1 cellular context compared by ENCODE assay signal in genomic region chr19:45881909-45882528, GRCh38.
A peak's percentile ranks its signal among the peaks of the same experiment; 100 is the strongest.
TF ChIP-seq lines count a peak whose summit lies in the region.

No MANE protein-coding gene starts in this region.

TF ChIP-seq in HepG2, 621 proteins besides CTCF, POLR2A, EP300 and RAD21 (continued from another document and continues in another):
- TF ChIP-seq, protein P1, sequence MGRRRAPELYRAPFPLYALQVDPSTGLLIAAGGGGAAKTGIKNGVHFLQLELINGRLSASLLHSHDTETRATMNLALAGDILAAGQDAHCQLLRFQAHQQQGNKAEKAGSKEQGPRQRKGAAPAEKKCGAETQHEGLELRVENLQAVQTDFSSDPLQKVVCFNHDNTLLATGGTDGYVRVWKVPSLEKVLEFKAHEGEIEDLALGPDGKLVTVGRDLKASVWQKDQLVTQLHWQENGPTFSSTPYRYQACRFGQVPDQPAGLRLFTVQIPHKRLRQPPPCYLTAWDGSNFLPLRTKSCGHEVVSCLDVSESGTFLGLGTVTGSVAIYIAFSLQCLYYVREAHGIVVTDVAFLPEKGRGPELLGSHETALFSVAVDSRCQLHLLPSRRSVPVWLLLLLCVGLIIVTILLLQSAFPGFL (CRISPR knock-in tag; IDR thresholded peaks at IDR 0.05): no peak
- TF ChIP-seq ZBTB20 (CRISPR knock-in tag; IDR thresholded peaks at IDR 0.05; ENCODE audit: borderline replicate concordance, low read depth) (no peak), ISX (CRISPR knock-in tag; conservative IDR thresholded peaks at IDR 0.05) (no peak; the same call in 1 of the 2 replicates), ZNF124 (CRISPR knock-in tag; IDR thresholded peaks at IDR 0.05) (no peak), MIXL1 (CRISPR knock-in tag; IDR thresholded peaks at IDR 0.05) (peak; percentile 72), ATF3 (CRISPR knock-in tag; IDR thresholded peaks at IDR 0.05) (no peak), FOXK1 (CRISPR knock-in tag; IDR thresholded peaks at IDR 0.05; ENCODE audit: borderline replicate concordance, low read depth) (peak; percentile 53; the same call in 1 of the 2 replicates), TP53 (CRISPR knock-in tag; conservative IDR thresholded peaks at IDR 0.05) (no peak), MAZ (IDR thresholded peaks at IDR 0.05; ENCODE audit: borderline replicate concordance, low read depth, low read length) (peak; percentile 93), MAZ (CRISPR knock-in tag; IDR thresholded peaks at IDR 0.05; ENCODE audit: low read depth) (peak; percentile 82; the same call in 1 of the 2 replicates), ZNF607 (CRISPR knock-in tag; IDR thresholded peaks at IDR 0.05; ENCODE audit: borderline replicate concordance) (no peak), ZNF10 (CRISPR knock-in tag; IDR thresholded peaks at IDR 0.05; ENCODE audit: borderline replicate concordance, low read depth) (no peak), ZFP82 (CRISPR knock-in tag; IDR thresholded peaks at IDR 0.05; ENCODE audit: borderline replicate concordance) (no peak), GRHL1 (CRISPR knock-in tag; conservative IDR thresholded peaks at IDR 0.05) (no peak), DNMT3B (CRISPR knock-in tag; conservative IDR thresholded peaks at IDR 0.05) (no peak), FOXO1 (CRISPR knock-in tag; IDR thresholded peaks at IDR 0.05) (no peak; the same call in 1 of the 2 replicates), RBFOX2 (IDR thresholded peaks at IDR 0.05; ENCODE audit: low read depth, low read length) (no peak), ZNF367 (CRISPR knock-in tag; IDR thresholded peaks at IDR 0.05; ENCODE audit: borderline replicate concordance) (no peak), ZNF580 (CRISPR knock-in tag; IDR thresholded peaks at IDR 0.05; ENCODE audit: borderline replicate concordance, low read depth) (no peak), ZBTB34 (CRISPR knock-in tag; IDR thresholded peaks at IDR 0.05) (peak; percentile 76; the same call in 1 of the 2 replicates), FOXC1 (CRISPR knock-in tag; IDR thresholded peaks at IDR 0.05; ENCODE audit: borderline replicate concordance) (no peak; the same call in none of the 2 replicates), SP140L (CRISPR knock-in tag; IDR thresholded peaks at IDR 0.05; ENCODE audit: borderline replicate concordance) (no peak), TEAD2 (CRISPR knock-in tag; IDR thresholded peaks at IDR 0.05) (no peak), ZSCAN29 (CRISPR knock-in tag; conservative IDR thresholded peaks at IDR 0.05) (no peak), ZBED4 (CRISPR knock-in tag; IDR thresholded peaks at IDR 0.05; ENCODE audit: borderline replicate concordance) (peak; percentile 40; the same call in 1 of the 2 replicates), ZBTB7B (CRISPR knock-in tag; IDR thresholded peaks at IDR 0.05) (peak; percentile 90), EZH2 (conservative IDR thresholded peaks at IDR 0.05; ENCODE audit: low read depth, low read length) (no peak), ZNF382 (CRISPR knock-in tag; IDR thresholded peaks at IDR 0.05; ENCODE audit: borderline replicate concordance) (no peak), CENPX (CRISPR knock-in tag; IDR thresholded peaks at IDR 0.05) (no peak), SNRNP70 (IDR thresholded peaks at IDR 0.05; ENCODE audit: low read depth, low read length) (no peak), ZNF639 (CRISPR knock-in tag; conservative IDR thresholded peaks at IDR 0.05) (no peak), ZC3H4 (CRISPR knock-in tag; IDR thresholded peaks at IDR 0.05; ENCODE audit: borderline replicate concordance) (no peak), CEBPB (IDR thresholded peaks at IDR 0.05; ENCODE audit: borderline replicate concordance, low read depth, low read length) (no peak), GLI4 (CRISPR knock-in tag; IDR thresholded peaks at IDR 0.05; ENCODE audit: borderline replicate concordance) (no peak)
- TF ChIP-seq, protein P2, sequence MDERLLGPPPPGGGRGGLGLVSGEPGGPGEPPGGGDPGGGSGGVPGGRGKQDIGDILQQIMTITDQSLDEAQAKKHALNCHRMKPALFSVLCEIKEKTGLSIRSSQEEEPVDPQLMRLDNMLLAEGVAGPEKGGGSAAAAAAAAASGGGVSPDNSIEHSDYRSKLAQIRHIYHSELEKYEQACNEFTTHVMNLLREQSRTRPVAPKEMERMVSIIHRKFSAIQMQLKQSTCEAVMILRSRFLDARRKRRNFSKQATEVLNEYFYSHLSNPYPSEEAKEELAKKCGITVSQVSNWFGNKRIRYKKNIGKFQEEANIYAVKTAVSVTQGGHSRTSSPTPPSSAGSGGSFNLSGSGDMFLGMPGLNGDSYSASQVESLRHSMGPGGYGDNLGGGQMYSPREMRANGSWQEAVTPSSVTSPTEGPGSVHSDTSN (CRISPR knock-in tag; IDR thresholded peaks at IDR 0.05): no peak
- TF ChIP-seq, protein P3, sequence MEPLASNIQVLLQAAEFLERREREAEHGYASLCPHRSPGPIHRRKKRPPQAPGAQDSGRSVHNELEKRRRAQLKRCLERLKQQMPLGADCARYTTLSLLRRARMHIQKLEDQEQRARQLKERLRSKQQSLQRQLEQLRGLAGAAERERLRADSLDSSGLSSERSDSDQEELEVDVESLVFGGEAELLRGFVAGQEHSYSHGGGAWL (CRISPR knock-in tag; IDR thresholded peaks at IDR 0.05): no peak
- TF ChIP-seq, protein P4, sequence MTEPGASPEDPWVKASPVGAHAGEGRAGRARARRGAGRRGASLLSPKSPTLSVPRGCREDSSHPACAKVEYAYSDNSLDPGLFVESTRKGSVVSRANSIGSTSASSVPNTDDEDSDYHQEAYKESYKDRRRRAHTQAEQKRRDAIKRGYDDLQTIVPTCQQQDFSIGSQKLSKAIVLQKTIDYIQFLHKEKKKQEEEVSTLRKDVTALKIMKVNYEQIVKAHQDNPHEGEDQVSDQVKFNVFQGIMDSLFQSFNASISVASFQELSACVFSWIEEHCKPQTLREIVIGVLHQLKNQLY (CRISPR knock-in tag; IDR thresholded peaks at IDR 0.05): no peak
- TF ChIP-seq, protein P5, sequence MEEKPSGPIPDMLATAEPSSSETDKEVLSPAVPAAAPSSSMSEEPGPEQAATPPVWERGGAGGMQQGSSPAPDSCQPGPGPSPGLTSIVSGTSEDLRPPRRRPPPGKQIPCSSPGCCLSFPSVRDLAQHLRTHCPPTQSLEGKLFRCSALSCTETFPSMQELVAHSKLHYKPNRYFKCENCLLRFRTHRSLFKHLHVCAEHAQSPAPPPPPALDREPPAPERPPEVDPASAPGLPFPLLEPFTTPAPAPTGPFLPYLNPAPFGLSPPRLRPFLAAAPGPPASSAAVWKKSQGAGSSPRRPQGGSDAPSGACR (CRISPR knock-in tag; IDR thresholded peaks at IDR 0.05): no peak
- TF ChIP-seq, protein P6, sequence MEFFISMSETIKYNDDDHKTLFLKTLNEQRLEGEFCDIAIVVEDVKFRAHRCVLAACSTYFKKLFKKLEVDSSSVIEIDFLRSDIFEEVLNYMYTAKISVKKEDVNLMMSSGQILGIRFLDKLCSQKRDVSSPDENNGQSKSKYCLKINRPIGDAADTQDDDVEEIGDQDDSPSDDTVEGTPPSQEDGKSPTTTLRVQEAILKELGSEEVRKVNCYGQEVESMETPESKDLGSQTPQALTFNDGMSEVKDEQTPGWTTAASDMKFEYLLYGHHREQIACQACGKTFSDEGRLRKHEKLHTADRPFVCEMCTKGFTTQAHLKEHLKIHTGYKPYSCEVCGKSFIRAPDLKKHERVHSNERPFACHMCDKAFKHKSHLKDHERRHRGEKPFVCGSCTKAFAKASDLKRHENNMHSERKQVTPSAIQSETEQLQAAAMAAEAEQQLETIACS (CRISPR knock-in tag; IDR thresholded peaks at IDR 0.05): no peak
- TF ChIP-seq, protein P7, sequence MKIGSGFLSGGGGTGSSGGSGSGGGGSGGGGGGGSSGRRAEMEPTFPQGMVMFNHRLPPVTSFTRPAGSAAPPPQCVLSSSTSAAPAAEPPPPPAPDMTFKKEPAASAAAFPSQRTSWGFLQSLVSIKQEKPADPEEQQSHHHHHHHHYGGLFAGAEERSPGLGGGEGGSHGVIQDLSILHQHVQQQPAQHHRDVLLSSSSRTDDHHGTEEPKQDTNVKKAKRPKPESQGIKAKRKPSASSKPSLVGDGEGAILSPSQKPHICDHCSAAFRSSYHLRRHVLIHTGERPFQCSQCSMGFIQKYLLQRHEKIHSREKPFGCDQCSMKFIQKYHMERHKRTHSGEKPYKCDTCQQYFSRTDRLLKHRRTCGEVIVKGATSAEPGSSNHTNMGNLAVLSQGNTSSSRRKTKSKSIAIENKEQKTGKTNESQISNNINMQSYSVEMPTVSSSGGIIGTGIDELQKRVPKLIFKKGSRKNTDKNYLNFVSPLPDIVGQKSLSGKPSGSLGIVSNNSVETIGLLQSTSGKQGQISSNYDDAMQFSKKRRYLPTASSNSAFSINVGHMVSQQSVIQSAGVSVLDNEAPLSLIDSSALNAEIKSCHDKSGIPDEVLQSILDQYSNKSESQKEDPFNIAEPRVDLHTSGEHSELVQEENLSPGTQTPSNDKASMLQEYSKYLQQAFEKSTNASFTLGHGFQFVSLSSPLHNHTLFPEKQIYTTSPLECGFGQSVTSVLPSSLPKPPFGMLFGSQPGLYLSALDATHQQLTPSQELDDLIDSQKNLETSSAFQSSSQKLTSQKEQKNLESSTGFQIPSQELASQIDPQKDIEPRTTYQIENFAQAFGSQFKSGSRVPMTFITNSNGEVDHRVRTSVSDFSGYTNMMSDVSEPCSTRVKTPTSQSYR (CRISPR knock-in tag; IDR thresholded peaks at IDR 0.05; ENCODE audit: borderline replicate concordance): peak; percentile 93
